32 cellular contexts compared by ENCODE assay signal in genomic region chr12:91542048-91542447, GRCh38.
"Had no signal": no experiment of that assay in that cellular context is flagged by ENCODE, and none has a peak within 500 bp of the region (broad histone marks: within the 10 kb centered on the region; RNA-seq: fewer than 3 reads in every experiment).

No MANE protein-coding gene starts in this region.

- H3K4me3 ChIP-seq: ascending aorta, cardiac muscle cell, colonic mucosa, gastrocnemius medialis, hepatocyte, left ventricle myocardium inferior, lung, psoas muscle, right atrium auricular region, smooth muscle cell, stomach, thyroid gland, upper lobe of right lung had no signal

- H3K9me3 Mint-ChIP-seq: activated naive CD4-positive, alpha-beta T cell treated with anti-CD3 and anti-CD28 coated beads, Interleukin-2, amount 10 ng/mL, durations not matched to agents 7 days and 5 days had no signal

- H3K4me1 Mint-ChIP-seq: activated naive CD4-positive, alpha-beta T cell treated with anti-CD3 and anti-CD28 coated beads, Interleukin-2, amount 10 ng/mL, durations not matched to agents 7 days and 5 days; activated naive CD8-positive, alpha-beta T cell treated with anti-CD3 and anti-CD28 coated beads, Interleukin-2, amount 10 ng/mL, durations not matched to agents 7 days and 5 days; nephron; stimulated activated naive B cell treated with anti-CD40 and anti-IgM and Interleukin-4, amounts not matched to agents 10 μg/mL and 1 μg/mL and 100 μg/mL, for 72 hours had no signal

- H3K36me3 Mint-ChIP-seq: activated naive CD4-positive, alpha-beta T cell treated with anti-CD3 and anti-CD28 coated beads, Interleukin-2, amount 10 ng/mL, durations not matched to agents 7 days and 5 days; stimulated activated naive B cell treated with anti-CD40 and anti-IgM and Interleukin-4, amounts not matched to agents 10 μg/mL and 1 μg/mL and 100 μg/mL, for 72 hours had no signal

- ATAC-seq: gastrocnemius medialis; psoas muscle; stimulated activated naive B cell treated with anti-CD40 and anti-IgM and Interleukin-4, amounts not matched to agents 10 μg/mL and 1 μg/mL and 100 μg/mL, for 72 hours; upper lobe of right lung had no signal

- H3K9me3 ChIP-seq: ascending aorta, colonic mucosa, gastrocnemius medialis, left ventricle myocardium inferior, psoas muscle, right atrium auricular region, thyroid gland, upper lobe of right lung had no signal

- H3K27ac ChIP-seq: ascending aorta, cardiac muscle cell, colonic mucosa, gastrocnemius medialis, hepatocyte, left ventricle myocardium inferior, parathyroid adenoma, psoas muscle, right atrium auricular region, stomach, thyroid gland, upper lobe of right lung had no signal

- H3K4me2 ChIP-seq: hepatocyte, smooth muscle cell had no signal

- H2AFZ ChIP-seq: hepatocyte, parathyroid adenoma had no signal

- H3K27me3 ChIP-seq: ascending aorta, cardiac muscle cell, colonic mucosa, gastrocnemius medialis, hepatocyte, right atrium auricular region, stomach, thyroid gland, upper lobe of right lung had no signal

- H3K79me2 ChIP-seq: hepatocyte, parathyroid adenoma had no signal

- DNase-seq: activated CD4-positive, alpha-beta memory T cell treated with anti-CD3 and anti-CD28 coated beads for 36 hours; activated CD4-positive, alpha-beta T cell treated with anti-CD3 and anti-CD28 coated beads for 48 hours; activated CD8-positive, alpha-beta memory T cell treated with anti-CD3 and anti-CD28 coated beads, Interleukin-2, amount 50 U/mL, for 4 hours; activated gamma-delta T cell; activated naive CD4-positive, alpha-beta T cell treated with anti-CD3 and anti-CD28 coated beads, Interleukin-2, amount 10 ng/mL, durations not matched to agents 7 days and 5 days; activated naive CD8-positive, alpha-beta T cell treated with anti-CD3 and anti-CD28 coated beads, Interleukin-2, amount 10 ng/mL, durations not matched to agents 7 days and 5 days; activated T-cell treated with anti-CD3 and anti-CD28 coated beads, Interleukin-2, amount 50 U/mL, for 24 hours; cerebellar nuclear complex; colonic mucosa; effector memory CD4-positive, alpha-beta T cell; erythroblast; gastrocnemius medialis; islet precursor cell; left ventricle myocardium inferior; mesendoderm; psoas muscle; stimulated activated CD4-positive, alpha-beta T cell treated with anti-CD3 and anti-CD28 coated beads, Interleukin-1b, Interleukin-23, amount 100 ng/mL, for 48 hours; stimulated activated CD4-positive, alpha-beta T cell treated with anti-CD3 and anti-CD28 coated beads, Interleukin-4, amount 100 ng/mL, for 4 hours; stimulated activated CD8-positive, alpha-beta memory T cell treated with anti-CD3 and anti-CD28 coated beads, Interleukin-4, amount 100 ng/mL, for 48 hours; stimulated activated naive B cell treated with anti-CD40 and anti-IgM and Interleukin-4, amounts not matched to agents 10 μg/mL and 1 μg/mL and 100 μg/mL, for 72 hours; stomach; thyroid gland; upper lobe of right lung had no signal

- H3K27ac Mint-ChIP-seq: activated CD4-positive, alpha-beta memory T cell treated with anti-CD3 and anti-CD28 coated beads for 36 hours; activated naive CD4-positive, alpha-beta T cell treated with anti-CD3 and anti-CD28 coated beads, Interleukin-2, amount 10 ng/mL, durations not matched to agents 7 days and 5 days; activated naive CD8-positive, alpha-beta T cell treated with anti-CD3 and anti-CD28 coated beads, Interleukin-2, amount 10 ng/mL, durations not matched to agents 7 days and 5 days; activated T-cell treated with anti-CD3 and anti-CD28 coated beads, Interleukin-2, amount 50 U/mL, for 24 hours; nephron; stimulated activated naive B cell treated with anti-CD40 and anti-IgM and Interleukin-4, amounts not matched to agents 10 μg/mL and 1 μg/mL and 100 μg/mL, for 72 hours had no signal

- H3K36me3 ChIP-seq: ascending aorta, cardiac muscle cell, colonic mucosa, gastrocnemius medialis, left ventricle myocardium inferior, right atrium auricular region, stomach, thyroid gland, upper lobe of right lung had no signal

- H3K27me3 Mint-ChIP-seq: activated naive CD4-positive, alpha-beta T cell treated with anti-CD3 and anti-CD28 coated beads, Interleukin-2, amount 10 ng/mL, durations not matched to agents 7 days and 5 days; activated naive CD8-positive, alpha-beta T cell treated with anti-CD3 and anti-CD28 coated beads, Interleukin-2, amount 10 ng/mL, durations not matched to agents 7 days and 5 days; activated T-cell treated with anti-CD3 and anti-CD28 coated beads, Interleukin-2, amount 50 U/mL, for 24 hours had no signal

- H3K4me3 Mint-ChIP-seq: activated CD4-positive, alpha-beta memory T cell treated with anti-CD3 and anti-CD28 coated beads for 36 hours; activated naive CD4-positive, alpha-beta T cell treated with anti-CD3 and anti-CD28 coated beads, Interleukin-2, amount 10 ng/mL, durations not matched to agents 7 days and 5 days; activated naive CD8-positive, alpha-beta T cell treated with anti-CD3 and anti-CD28 coated beads, Interleukin-2, amount 10 ng/mL, durations not matched to agents 7 days and 5 days; activated T-cell treated with anti-CD3 and anti-CD28 coated beads, Interleukin-2, amount 50 U/mL, for 24 hours; brain; nephron; stimulated activated naive B cell treated with anti-CD40 and anti-IgM and Interleukin-4, amounts not matched to agents 10 μg/mL and 1 μg/mL and 100 μg/mL, for 72 hours had no signal

- H3K4me1 ChIP-seq: ascending aorta, colonic mucosa, gastrocnemius medialis, left ventricle myocardium inferior, parathyroid adenoma, psoas muscle, right atrium auricular region, stomach, thyroid gland, upper lobe of right lung had no signal
